ENCODE assay signal across 22 cellular contexts in genomic region chr5:39542511-39542910, GRCh38.
"Had no signal": no experiment of that assay in that cellular context is flagged by ENCODE, and none has a peak within 500 bp of the region (broad histone marks: within the 10 kb centered on the region; RNA-seq: fewer than 3 reads in every experiment).

No MANE protein-coding gene starts in this region.

- H3K27ac ChIP-seq: foreskin keratinocyte, pancreas, thyroid gland had no signal

- DNase-seq: activated CD4-positive, alpha-beta T cell treated with anti-CD3 and anti-CD28 coated beads, Interleukin-2, amount 50 U/mL, for 48 hours; activated gamma-delta T cell; effector memory CD4-positive, alpha-beta T cell; foreskin keratinocyte; glutamatergic neuron; hypothalamus; islet precursor cell; left colon; mesendoderm; naive thymus-derived CD4-positive, alpha-beta T cell; pancreas; stimulated activated CD4-positive, alpha-beta T cell treated with anti-CD3 and anti-CD28 coated beads, Interleukin-12 subunit alpha, Interleukin-12 subunit beta, amount 100 ng/mL, for 4 hours; stimulated activated CD4-positive, alpha-beta T cell treated with anti-CD3 and anti-CD28 coated beads, Interleukin-1b, Interleukin-23, amount 100 ng/mL, for 48 hours; stimulated activated CD8-positive, alpha-beta memory T cell treated with anti-CD3 and anti-CD28 coated beads, Interleukin-4, amount 100 ng/mL, for 48 hours; stimulated activated naive CD4-positive, alpha-beta T cell; thyroid gland had no signal

- H3K27me3 ChIP-seq: adrenal gland, pancreas, thyroid gland had no signal

- H3K36me3 ChIP-seq: adrenal gland, pancreas, thyroid gland had no signal

- H3K4me3 Mint-ChIP-seq: activated naive CD4-positive, alpha-beta T cell treated with anti-CD3 and anti-CD28 coated beads, Interleukin-2, amount 50 U/mL, for 24 hours; dendritic cell treated with granulocyte-macrophage colony-stimulating factor and Interleukin-4, amounts not matched to agents 40 ng/mL and 50 ng/mL, for 4 days; naive thymus-derived CD4-positive, alpha-beta T cell; T-helper 1 cell treated with Interleukin-12 subunit alpha and Interleukin-12 subunit beta and Interleukin-4 antibody, amounts not matched to agents 30 μg/mL and 1 μg/mL, for 36 hours had no signal

- H3K9me3 ChIP-seq: adrenal gland, pancreas, thyroid gland had no signal

- H3K4me3 ChIP-seq: adrenal gland, pancreas, thyroid gland had no signal

- H3K9me3 Mint-ChIP-seq: activated naive CD4-positive, alpha-beta T cell treated with anti-CD3 and anti-CD28 coated beads, Interleukin-2, amount 50 U/mL, for 24 hours; dendritic cell treated with granulocyte-macrophage colony-stimulating factor and Interleukin-4, amounts not matched to agents 40 ng/mL and 50 ng/mL, for 4 days; naive thymus-derived CD4-positive, alpha-beta T cell; T-helper 1 cell treated with Interleukin-12 subunit alpha and Interleukin-12 subunit beta and Interleukin-4 antibody, amounts not matched to agents 30 μg/mL and 1 μg/mL, for 36 hours had no signal

- H3K36me3 Mint-ChIP-seq: activated naive CD4-positive, alpha-beta T cell treated with anti-CD3 and anti-CD28 coated beads, Interleukin-2, amount 50 U/mL, for 24 hours; naive thymus-derived CD4-positive, alpha-beta T cell had no signal

- H3K27ac Mint-ChIP-seq: activated naive CD4-positive, alpha-beta T cell treated with anti-CD3 and anti-CD28 coated beads, Interleukin-2, amount 50 U/mL, for 24 hours; dendritic cell treated with granulocyte-macrophage colony-stimulating factor and Interleukin-4, amounts not matched to agents 40 ng/mL and 50 ng/mL, for 4 days; naive thymus-derived CD4-positive, alpha-beta T cell; T-helper 1 cell treated with Interleukin-12 subunit alpha and Interleukin-12 subunit beta and Interleukin-4 antibody, amounts not matched to agents 30 μg/mL and 1 μg/mL, for 36 hours had no signal

- H3K4me1 ChIP-seq: pancreas had no signal

- FAIRE-seq: astrocyte, bronchial epithelial cell, pancreas had no signal

- ATAC-seq: left colon; naive thymus-derived CD4-positive, alpha-beta T cell had no signal
